8 cellular contexts compared by ENCODE assay signal in the genomic region with DNA sequence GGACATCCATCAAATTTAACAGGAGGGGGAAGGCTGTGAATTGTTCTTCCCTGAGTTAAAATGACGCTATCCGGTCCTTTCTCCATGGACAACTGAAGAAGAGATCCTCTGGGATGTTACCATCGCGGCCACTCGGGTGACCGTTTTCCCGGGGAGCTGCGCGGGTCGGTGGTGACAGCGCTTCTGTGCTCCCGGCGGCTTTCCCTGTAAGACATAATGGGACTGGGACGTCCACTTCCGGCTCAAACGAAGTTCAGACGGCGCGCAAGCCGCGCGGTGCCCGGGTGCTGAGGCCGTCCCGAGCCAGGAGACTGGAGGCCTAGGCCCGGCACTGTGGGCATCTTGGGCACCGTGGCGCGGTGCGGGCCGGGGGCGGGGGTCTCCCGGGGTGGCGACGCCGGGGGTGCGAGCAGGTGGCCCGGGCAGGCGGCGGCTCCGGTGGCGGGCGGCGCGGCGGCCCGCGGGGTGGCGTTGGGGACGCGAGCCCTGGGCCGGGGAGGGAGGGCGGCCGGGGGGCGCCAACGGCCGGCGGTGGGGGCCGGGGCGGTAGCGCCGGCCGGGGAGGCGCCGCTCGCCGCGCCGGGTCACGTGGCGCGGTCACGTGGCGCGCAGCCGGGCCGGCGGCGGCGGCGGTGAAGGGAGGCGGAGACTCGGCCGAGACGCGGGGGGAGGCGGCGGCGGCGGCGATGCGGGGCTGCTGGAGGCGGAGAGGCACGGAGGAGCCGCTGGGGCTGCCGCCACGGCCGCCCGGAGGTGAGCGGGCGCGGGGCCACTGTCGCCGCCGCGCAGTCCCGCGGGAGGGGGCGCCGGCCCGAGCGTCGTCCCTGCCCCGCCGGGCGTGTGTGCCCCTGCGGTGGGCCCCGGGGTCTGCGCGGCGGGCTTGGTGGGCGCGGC.
DNase-seq lines count a peak whose midpoint lies in the region; ATAC-seq and TF ChIP-seq lines count a peak whose summit lies in the region.

No MANE protein-coding gene starts in this region.

- H3K4me3 Mint-ChIP-seq in CD8-positive, alpha-beta T cell = peak overlapping the region; percentile 93
- H3K4me3 Mint-ChIP-seq in natural killer cell treated with Interleukin-12 subunit alpha and Interleukin-12 subunit beta and Interleukin-15 and Interleukin-18, amount 100 ng/mL, for 72 hours = peak overlapping the region; percentile 85

- CTCF ChIA-PET in CD8-positive, alpha-beta T cell (lab: Charles Lee) = interaction anchor here (1.2 to 2.3 kb wide), 3 partner anchors 11 to 23 kb away, joined by 3 to 14 read pairs (median 7); no protein-coding TSS in a partner anchor

- TF ChIP-seq POLR2A in Peyer's patch (IDR thresholded peaks at IDR 0.05) = peak; percentile 34 to 59

- no peaks in the 10 kb centered on the region for H3K9me3 ChIP-seq in CD8-positive, alpha-beta T cell (ENCODE audit: low read length)
- H3K9me3 ChIP-seq in Peyer's patch = no peaks in the 10 kb centered on the region

- peaks cover 10% of the 10 kb centered on the region for H3K4me1 ChIP-seq in CD8-positive, alpha-beta T cell (ENCODE audit: insufficient read depth, low read length)
- H3K4me1 ChIP-seq in Peyer's patch = peaks cover 0 to 22% (median 5%) of the 10 kb centered on the region in 4 donors

- H3K27me3 Mint-ChIP-seq in CD8-positive, alpha-beta T cell (ENCODE audit: low read depth) = no peaks in the 10 kb centered on the region
- no peaks in the 10 kb centered on the region for H3K27me3 Mint-ChIP-seq in natural killer cell treated with Interleukin-12 subunit alpha and Interleukin-12 subunit beta and Interleukin-15 and Interleukin-18, amount 100 ng/mL, for 72 hours

- H3K36me3 ChIP-seq in CD8-positive, alpha-beta T cell (ENCODE audit: insufficient read depth, low read length) = no peaks in the 10 kb centered on the region
- H3K36me3 ChIP-seq in Peyer's patch = no peaks in the 10 kb centered on the region

- H3K4me1 Mint-ChIP-seq in CD8-positive, alpha-beta T cell (ENCODE audit: low read depth) = peaks cover 37% of the 10 kb centered on the region
- peaks cover 21 to 24% of the 10 kb centered on the region in 2 donors for H3K4me1 Mint-ChIP-seq in natural killer cell treated with Interleukin-12 subunit alpha and Interleukin-12 subunit beta and Interleukin-15 and Interleukin-18, amount 100 ng/mL, for 72 hours (ENCODE audit: low read depth in 2 of 2)

- POLR2A ChIA-PET in CD8-positive, alpha-beta T cell (lab: Charles Lee) = interaction anchor here (0.9 kb wide), 1 partner anchor 28 kb away, joined by 3 read pairs; no protein-coding TSS in a partner anchor

- H3K27ac ChIP-seq in CD8-positive, alpha-beta T cell (ENCODE audit: low read depth, low read length) = peak overlapping the region; percentile 52
- H3K27ac ChIP-seq in Peyer's patch = peak overlapping the region; percentile 83 to 99 (median 88)

- peak overlapping the region; percentile 69 for H3K4me3 ChIP-seq in CD8-positive, alpha-beta T cell (ENCODE audit: low read depth, low read length)
- H3K4me3 ChIP-seq in Peyer's patch = peak overlapping the region; percentile 61 to 99 (median 78)

- peak overlapping the region; percentile 87 for H3K27ac Mint-ChIP-seq in CD8-positive, alpha-beta T cell
- H3K27ac Mint-ChIP-seq in natural killer cell treated with Interleukin-12 subunit alpha and Interleukin-12 subunit beta and Interleukin-15 and Interleukin-18, amount 100 ng/mL, for 72 hours = peak overlapping the region; percentile 71 to 88

- ATAC-seq in CD8-positive, alpha-beta T cell = peak; percentile 72
- peak; percentile 68 for ATAC-seq in GM19452 (IDR thresholded peaks at IDR 0.05; ENCODE audit: unreplicated experiment)
- ATAC-seq in natural killer cell treated with Interleukin-12 subunit alpha and Interleukin-12 subunit beta and Interleukin-15 and Interleukin-18, amount 100 ng/mL, for 72 hours = peak; percentile 91 to 93

- peaks cover 6% of the 10 kb centered on the region for H3K36me3 Mint-ChIP-seq in CD8-positive, alpha-beta T cell
- no peaks in the 10 kb centered on the region for H3K36me3 Mint-ChIP-seq in natural killer cell treated with Interleukin-12 subunit alpha and Interleukin-12 subunit beta and Interleukin-15 and Interleukin-18, amount 100 ng/mL, for 72 hours

- TF ChIP-seq CTCF in CD8-positive, alpha-beta T cell (IDR thresholded peaks at IDR 0.05) = no peak
- no peak for TF ChIP-seq CTCF in Peyer's patch (IDR thresholded peaks at IDR 0.05)

- H3K27me3 ChIP-seq in CD8-positive, alpha-beta T cell (ENCODE audit: insufficient read depth, low read length) = no peaks in the 10 kb centered on the region
- no peaks in the 10 kb centered on the region for H3K27me3 ChIP-seq in Peyer's patch

- H3K9me3 Mint-ChIP-seq in CD8-positive, alpha-beta T cell = no peaks in the 10 kb centered on the region
- no peaks in the 10 kb centered on the region for H3K9me3 Mint-ChIP-seq in natural killer cell treated with Interleukin-12 subunit alpha and Interleukin-12 subunit beta and Interleukin-15 and Interleukin-18, amount 100 ng/mL, for 72 hours

- intact Hi-C loops in CD8-positive, alpha-beta T cell (cut with DNase I, micrococcal nuclease) = loop anchor here (2.0 to 5.0 kb wide), 5 partner anchors 41 to 767 kb away; a partner anchor contains a TSS

- DNase-seq in CD8-positive, alpha-beta T cell = peak; percentile 37 to 82 (median 68)
- DNase-seq in HK-2 (ENCODE audit: unreplicated experiment) = peak; percentile 83
- DNase-seq in Peyer's patch = peak; percentile 63 to 85 (median 84)
- DNase-seq in activated T-helper 1 cell treated with anti-CD3 and anti-CD28 coated beads, Interleukin-2, amount 50 U/mL, for 16 hours (ENCODE audit: low read depth in 1 of 2, low spot score in 1 of 2) = peak; percentile 49 to 73
- DNase-seq in fibroblast of peridontal ligament (ENCODE audit: extremely low read depth) = peak; percentile 45
- DNase-seq in natural killer cell treated with Interleukin-12 subunit alpha and Interleukin-12 subunit beta and Interleukin-15 and Interleukin-18, amount 100 ng/mL, for 72 hours (ENCODE audit: low spot score) = peak; percentile 85
- DNase-seq in stromal cell of bone marrow (ENCODE audit: low read depth) = peak; percentile 33

Comparison
In these comparisons a context has a peak if more than half of its experiments do, and no peak if none do; other contexts are left out.
1. Peak in every context shown above with its lines: DNase-seq, ATAC-seq, H3K4me3 ChIP-seq and H3K27ac ChIP-seq.
2. DNase-seq: peak in every context shown above with its lines; median percentile 85 in natural killer cell treated with Interleukin-12 subunit alpha and Interleukin-12 subunit beta and Interleukin-15 and Interleukin-18, amount 100 ng/mL, for 72 hours; 84 in Peyer's patch; 83 in HK-2; 68 in CD8-positive, alpha-beta T cell; 61 in activated T-helper 1 cell treated with anti-CD3 and anti-CD28 coated beads, Interleukin-2, amount 50 U/mL, for 16 hours; 45 in fibroblast of peridontal ligament; 33 in stromal cell of bone marrow.